Comparison of ENCODE assay signal across 8 cellular contexts in genomic region chr12:95215925-95216324, GRCh38. TPM values are rescaled to one million over a fixed set of nuclear protein-coding genes. Genes with fewer than 3 reads are reported as not detected.
DNase-seq lines count a peak whose midpoint lies in the region; ATAC-seq and TF ChIP-seq lines count a peak whose summit lies in the region.

No MANE protein-coding gene starts in this region.

- H3K27me3 ChIP-seq in DND-41 (ENCODE audit: insufficient read depth, low read length, poor library complexity) (no peaks in the 10 kb centered on the region), adipocyte (replicated peaks; ENCODE audit: control insufficient read depth, insufficient read depth, low read length) (no peaks in the 10 kb centered on the region), aorta (ENCODE audit: control insufficient read depth in 1 of 2, insufficient read depth in 2 of 2, low read length in 1 of 2) (no peaks in the 10 kb centered on the region)

- ATAC-seq in DND-41 (ENCODE audit: insufficient read depth, low read depth) = no peak
- no peak for ATAC-seq in aorta (ENCODE audit: low FRiP score)
- ATAC-seq in HG02852 (IDR thresholded peaks at IDR 0.05; ENCODE audit: unreplicated experiment) = no peak
- ATAC-seq in GM21526 (IDR thresholded peaks at IDR 0.05; ENCODE audit: low FRiP score, unreplicated experiment) = no peak

- no peak for DNase-seq in DND-41
- DNase-seq in KBM-7 = peak; percentile 17
- DNase-seq in adipocyte (ENCODE audit: low read depth) = peak; percentile 86
- peak; percentile 72 for DNase-seq in left kidney (ENCODE audit: low read depth, low spot score)
- no peak for DNase-seq in aorta
- no peak for DNase-seq in GM19238 (ENCODE audit: insufficient read length, low spot score)

- intact Hi-C loops in aorta (cut with DNase I) = loop anchor here (2.0 to 5.0 kb wide), 4 partner anchors 84 to 143 kb away; partner anchors contain the start of gene NR2C1 (in 1 of the 2)

- peak overlapping the region; percentile 71; the same call in 1 of the 2 replicates for H3K9ac ChIP-seq in DND-41 (ENCODE audit: low read depth, low read length)
- peak overlapping the region; percentile 99 for H3K9ac ChIP-seq in adipocyte (ENCODE audit: low read length)

- H3K4me2 ChIP-seq in DND-41 (ENCODE audit: insufficient read depth, low read length) = peak overlapping the region; percentile 89

- H3K9me3 ChIP-seq in DND-41 (ENCODE audit: insufficient read depth, low read length, severe bottlenecking) = no peaks in the 10 kb centered on the region
- H3K9me3 ChIP-seq in adipocyte (ENCODE audit: control insufficient read depth, low read length) = no peaks in the 10 kb centered on the region
- no peaks in the 10 kb centered on the region for H3K9me3 ChIP-seq in aorta (ENCODE audit: control insufficient read depth, low read length)

- peak overlapping the region in 1 of 2 experiments; percentile 78; a peak in 1 of 4 replicates for H3K4me3 ChIP-seq in DND-41 (ENCODE audit: low read depth in 1 of 2, low read length in 2 of 2)
- peak overlapping the region; percentile 100 for H3K4me3 ChIP-seq in adipocyte (ENCODE audit: low read length)
- peak overlapping the region; percentile 8 to 95 for H3K4me3 ChIP-seq in aorta (ENCODE audit: low read length in 2 of 2)

- H3K36me3 ChIP-seq in DND-41 (ENCODE audit: insufficient read depth, low read length) = no peaks in the 10 kb centered on the region
- H3K36me3 ChIP-seq in adipocyte (ENCODE audit: control insufficient read depth, insufficient read depth, low read length, severe bottlenecking) = no peaks in the 10 kb centered on the region
- H3K36me3 ChIP-seq in aorta (ENCODE audit: control insufficient read depth in 1 of 2, insufficient read depth in 2 of 2, low read length in 1 of 2) = no peaks in the 10 kb centered on the region

- H3K27ac ChIP-seq in DND-41 (ENCODE audit: low read length) (no peak overlapping the region), aorta (ENCODE audit: low read depth in 1 of 2, low read length in 2 of 2) (no peak overlapping the region)

- peaks cover 10% of the 10 kb centered on the region; the same call in 1 of the 2 replicates for H4K20me1 ChIP-seq in DND-41 (ENCODE audit: insufficient read depth, low read length)

- peaks cover 33% of the 10 kb centered on the region for H3K79me2 ChIP-seq in DND-41 (ENCODE audit: insufficient read depth, low read length)

- in situ Hi-C loops in KBM-7 (cut with MboI; ENCODE audit: low pct_unique_long_range_greater_than_20kb, low sequenced_read_pairs) = no loop called here

- no peak overlapping the region for H2AFZ ChIP-seq in DND-41 (ENCODE audit: low read depth, low read length)

- WGBS in aorta, 2 donors = 23 to 24% methylated on average over 2 of the region's 2 CpGs

- H3K4me1 ChIP-seq in DND-41 (ENCODE audit: insufficient read depth, low read length) (peaks cover 34% of the 10 kb centered on the region), adipocyte (ENCODE audit: control insufficient read depth, insufficient read depth, low read length) (peaks cover 22% of the 10 kb centered on the region), aorta (ENCODE audit: control insufficient read depth in 1 of 2, insufficient read depth in 2 of 2, low read length in 2 of 2) (peaks cover 0 to 2% of the 10 kb centered on the region in 2 donors)

- TF ChIP-seq CTCF in DND-41 (IDR thresholded peaks at IDR 0.05; ENCODE audit: borderline replicate concordance, extremely low read depth, low read length, poor library complexity, severe bottlenecking) = no peak

RNA-seq across cellular contexts. Expression of gene FGD6, which starts 1.3 kb away (rescaled TPM):
- total RNA-seq in aorta = 10 to 100 TPM in 1 of 2 donors, 1 to 10 TPM in 1; 8.9 to 15.5 TPM
- 1 to 10 TPM in 1 of 2 donors, under 1 TPM in 1; 0.95 to 1.4 TPM for polyA plus RNA-seq in aorta

RNA-seq across cellular contexts. Expression of gene VEZT, which starts 1.7 kb away (rescaled TPM):
- 100 to 1,000 TPM in 1 of 2 donors, 10 to 100 TPM in 1; 81.0 to 103 TPM for total RNA-seq in aorta
- 10 to 100 TPM; 39.0 to 56.8 TPM for polyA plus RNA-seq in aorta

Comparison
In these comparisons a context has a peak if more than half of its experiments do, and no peak if none do; other contexts are left out.
1. DNase-seq: peak in KBM-7 (single experiment), adipocyte (single experiment) and left kidney (single experiment); none in DND-41 (single experiment), aorta (0 of 2) and GM19238 (single experiment).